Comparison of ENCODE assay signal across 9 cellular contexts in genomic region chr3:134852893-134853351, GRCh38. TPM values are rescaled to one million over a fixed set of nuclear protein-coding genes. Genes with fewer than 3 reads are reported as not detected.
DNase-seq lines count a peak whose midpoint lies in the region; ATAC-seq, FAIRE-seq and TF ChIP-seq lines count a peak whose summit lies in the region.
"Had no signal": no experiment of that assay in that cellular context is flagged by ENCODE, and none has a peak within 500 bp of the region (broad histone marks: within the 10 kb centered on the region; RNA-seq: fewer than 3 reads in every experiment).

No MANE protein-coding gene starts in this region.

- ATAC-seq in GM18873 (IDR thresholded peaks at IDR 0.05; ENCODE audit: low FRiP score, unreplicated experiment) (peak; percentile 96), HG02884 (IDR thresholded peaks at IDR 0.05; ENCODE audit: unreplicated experiment) (peak; percentile 96)

- FAIRE-seq in RCC 7860 (lab: Jason Lieb, UNC): no peak

- no peaks in the 10 kb centered on the region for H3K9me3 Mint-ChIP-seq in osteocyte (ENCODE audit: unreplicated experiment)

- H3K4me1 Mint-ChIP-seq in osteocyte (ENCODE audit: unreplicated experiment): no peaks in the 10 kb centered on the region

- no peak for TF ChIP-seq CTCF in osteocyte (IDR thresholded peaks at IDR 0.05)

- no peaks in the 10 kb centered on the region for H3K27me3 Mint-ChIP-seq in osteocyte (ENCODE audit: unreplicated experiment)

- no peaks in the 10 kb centered on the region for H3K36me3 Mint-ChIP-seq in osteocyte (ENCODE audit: unreplicated experiment)

- no peak overlapping the region for H3K27ac Mint-ChIP-seq in osteocyte (ENCODE audit: unreplicated experiment)

- peak; percentile 57 for DNase-seq in Ammon's horn (ENCODE audit: low spot score)
- peak; percentile 100 for DNase-seq in NOMO-1 treated with DMSO at 0.1 percent for 48 hours (lab: John Stamatoyannopoulos, UW; ENCODE audit: unreplicated experiment)
- no peak for DNase-seq in RCC 7860 (ENCODE audit: low spot score)
- DNase-seq in osteocyte (ENCODE audit: extremely low spot score, unreplicated experiment): no peak
- DNase-seq in caudate nucleus (lab: John Stamatoyannopoulos, UW): no peak
- no peak for DNase-seq in stimulated activated CD4-positive, alpha-beta T cell treated with anti-CD3 and anti-CD28 coated beads, Interleukin-4, amount 100 ng/mL, for 1 hour

- no peak overlapping the region for H3K4me3 Mint-ChIP-seq in osteocyte (ENCODE audit: unreplicated experiment)

- no peak overlapping the region for H3K27ac ChIP-seq in caudate nucleus (ENCODE audit: low read depth, low read length)
- H3K27ac ChIP-seq: ascending aorta had no signal

RNA-seq across cellular contexts. Expression of gene EPHB1, which starts 57.9 kb away (rescaled TPM):
- 0.75 and 1.1 TPM in 2 replicates for total RNA-seq in osteocyte

Comparison
In these comparisons a context has a peak if more than half of its experiments do, and no peak if none do; other contexts are left out.
1. DNase-seq: peak in Ammon's horn (single experiment) and NOMO-1 treated with DMSO at 0.1 percent for 48 hours (single experiment); none in RCC 7860 (single experiment), osteocyte (single experiment), caudate nucleus (0 of 61) and stimulated activated CD4-positive, alpha-beta T cell treated with anti-CD3 and anti-CD28 coated beads, Interleukin-4, amount 100 ng/mL, for 1 hour (single experiment).